Comparison of ENCODE assay signal across 8 cellular contexts in genomic region chr1:32870615-32871363, GRCh38. TPM values are rescaled to one million over a fixed set of nuclear protein-coding genes. Genes with fewer than 3 reads are reported as not detected.
A peak's percentile ranks its signal among the peaks of the same experiment; 100 is the strongest.
DNase-seq lines count a peak whose midpoint lies in the region; ATAC-seq and TF ChIP-seq lines count a peak whose summit lies in the region.

FNDC5 (minus strand) TSS chr1:32870912.

- DNase-seq in GM10266 (ENCODE audit: extremely low spot score) (peak; percentile 42), WERI-Rb-1 (no peak), Right ventricle myocardium superior (no peak), Kasumi-1 (lab: John Stamatoyannopoulos, UW) (no peak)
- no peak for DNase-seq in central memory CD4-positive, alpha-beta T cell
- no peak for DNase-seq in activated CD4-positive, alpha-beta T cell treated with anti-CD3 and anti-CD28 coated beads, Interleukin-2, amount 50 U/mL, for 1 hour

- ATAC-seq in Right ventricle myocardium superior (ENCODE audit: poor library complexity): peak; percentile 57
- ATAC-seq in HG02610 (IDR thresholded peaks at IDR 0.05; ENCODE audit: unreplicated experiment): no peak

- H3K27ac ChIP-seq in WERI-Rb-1 (peak within 1 kb of the TSS; percentile 60), parathyroid adenoma (peak within 1 kb of the TSS; percentile 11)

- TF ChIP-seq CTCF in GM10266 (IDR thresholded peaks at IDR 0.05; ENCODE audit: control insufficient read depth, insufficient read depth, low read depth, missing control alignments): no peak
- TF ChIP-seq CTCF in WERI-Rb-1 (IDR thresholded peaks at IDR 0.05; ENCODE audit: low read depth, low read length): no peak
- no peak for TF ChIP-seq CTCF in parathyroid adenoma (IDR thresholded peaks at IDR 0.05)

- H2AFZ ChIP-seq in parathyroid adenoma: peak within 1 kb of the TSS; percentile 82

- no peaks in the 10 kb centered on the region for H3K27me3 ChIP-seq in WERI-Rb-1 (ENCODE audit: insufficient read depth, low read depth, severe bottlenecking)
- H3K27me3 ChIP-seq in parathyroid adenoma (ENCODE audit: control insufficient read depth, insufficient read depth, low read length): no peaks in the 10 kb centered on the region

- H3K4me2 ChIP-seq in parathyroid adenoma (ENCODE audit: low read length): peak within 1 kb of the TSS; percentile 90

- intact Hi-C loops in Right ventricle myocardium superior (cut with DNase I): loop anchor here (10.0 kb wide), 2 partner anchors 46 to 376 kb away; no protein-coding TSS in a partner anchor

- H3K79me2 ChIP-seq in parathyroid adenoma: no peaks in the 10 kb centered on the region

- H3K4me1 ChIP-seq in parathyroid adenoma: no peaks in the 10 kb centered on the region

- H3K36me3 ChIP-seq in WERI-Rb-1 (peaks cover 20% of the 10 kb centered on the region), parathyroid adenoma (ENCODE audit: control insufficient read depth, insufficient read depth, low read length) (no peaks in the 10 kb centered on the region)

- no peak within 1 kb of the TSS for H3K9ac ChIP-seq in parathyroid adenoma

- H3K9me3 ChIP-seq in WERI-Rb-1 (ENCODE audit: severe bottlenecking) (no peaks in the 10 kb centered on the region), parathyroid adenoma (ENCODE audit: control insufficient read depth, low read length) (no peaks in the 10 kb centered on the region)

- H3K4me3 ChIP-seq in WERI-Rb-1 (ENCODE audit: low read depth, low read length) (peak within 1 kb of the TSS; percentile 59), parathyroid adenoma (ENCODE audit: low read depth, low read length) (peak within 1 kb of the TSS; percentile 61)

RNA-seq across cellular contexts. Expression of gene FNDC5, which starts in this region (rescaled TPM):
- total RNA-seq in Right ventricle myocardium superior: 139 TPM
